Comparison of ENCODE assay signal across 9 cellular contexts in the genomic region with DNA sequence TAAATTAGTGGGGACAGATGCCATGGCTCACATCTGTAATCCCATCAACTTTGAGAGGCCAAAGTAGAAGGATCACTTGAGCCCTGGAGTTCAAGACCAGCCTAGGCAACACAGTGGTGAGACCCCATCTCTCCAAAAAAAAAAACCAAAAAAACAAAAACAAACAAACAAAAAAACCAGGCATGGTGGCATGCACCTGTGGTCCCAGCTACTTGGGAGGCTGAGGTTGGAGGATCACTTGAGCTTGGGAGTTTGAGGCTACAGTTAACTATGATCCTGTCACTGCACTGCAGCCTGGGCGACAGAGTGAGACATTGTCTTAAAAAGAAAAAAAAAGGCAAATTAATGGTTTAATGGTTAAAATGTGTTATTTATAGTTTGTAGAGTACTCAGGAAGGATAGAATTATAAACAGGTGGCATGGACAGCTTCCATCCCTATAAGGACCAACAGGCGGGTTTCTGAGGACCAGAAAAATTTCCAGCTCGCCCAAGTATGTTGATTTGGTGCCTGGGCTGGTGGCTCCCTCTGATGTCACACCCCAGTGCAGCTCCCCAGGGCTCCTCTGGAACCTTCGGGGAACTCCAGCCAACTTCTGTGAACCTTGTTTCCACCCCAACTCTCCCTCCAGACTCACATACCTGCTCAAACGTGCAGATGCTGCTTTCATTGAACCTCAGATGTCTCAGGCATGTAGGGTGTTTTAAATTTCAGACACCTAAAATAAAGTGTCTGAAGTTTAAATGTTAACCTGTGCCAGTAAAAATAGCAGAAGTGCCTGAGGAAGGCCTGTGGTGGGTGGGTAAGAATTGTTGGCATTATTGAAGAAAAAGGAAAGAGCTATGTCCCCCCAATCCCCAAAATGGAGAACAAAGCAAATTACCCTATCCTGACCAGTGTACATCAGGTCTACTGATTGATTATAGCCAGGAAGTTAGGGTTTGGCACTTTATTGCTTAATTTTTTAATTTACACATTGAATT.
DNase-seq lines count a peak whose midpoint lies in the region; ATAC-seq and TF ChIP-seq lines count a peak whose summit lies in the region.
"Had no signal": no experiment of that assay in that cellular context is flagged by ENCODE, and none has a peak within 500 bp of the region (broad histone marks: within the 10 kb centered on the region; RNA-seq: fewer than 3 reads in every experiment).

No MANE protein-coding gene starts in this region.

- TF ChIP-seq CTCF in GM06990 (IDR thresholded peaks at IDR 0.05; ENCODE audit: insufficient read depth, low read length, poor library complexity, severe bottlenecking) = peak; percentile 15

- ATAC-seq in GM19463 (IDR thresholded peaks at IDR 0.05; ENCODE audit: unreplicated experiment) (peak; percentile 39), HG03354 (IDR thresholded peaks at IDR 0.05; ENCODE audit: poor library complexity, severe bottlenecking, unreplicated experiment) (peak; percentile 41)

- no peaks in the 10 kb centered on the region for H3K36me3 ChIP-seq in GM06990 (ENCODE audit: control insufficient read depth, insufficient read depth, low read length)

- in situ Hi-C loops in G401 (cut with HindIII; ENCODE audit: low sequenced_read_pairs) = no loop called here

- H3K27me3 ChIP-seq in GM06990 (replicated peaks; ENCODE audit: control insufficient read depth, insufficient read depth, low read length) = no peaks in the 10 kb centered on the region

- H3K4me3 ChIP-seq in GM06990 (replicated peaks; ENCODE audit: low read depth, low read length) = peak overlapping the region; percentile 41

- DNase-seq in GM06990 (ENCODE audit: extremely low read depth, insufficient read length) (peak; percentile 64), islet precursor cell (peak; percentile 20), epidermal melanocyte (ENCODE audit: insufficient read length, low spot score) (no peak), NCI-H2196 treated with DMSO at 0.1 percent for 48 hours (lab: John Stamatoyannopoulos, UW; ENCODE audit: unreplicated experiment) (no peak), COR-L47 (lab: John Stamatoyannopoulos, UW) (no peak), G401 (ENCODE audit: low spot score) (no peak)
- DNase-seq: activated naive CD4-positive, alpha-beta T cell treated with anti-CD3 and anti-CD28 coated beads, Interleukin-2, amount 10 ng/mL, durations not matched to agents 7 days and 5 days had no signal

Comparison
In these comparisons a context has a peak if more than half of its experiments do, and no peak if none do; other contexts are left out.
1. DNase-seq: peak in GM06990 (single experiment) and islet precursor cell (single experiment); none in epidermal melanocyte (single experiment), NCI-H2196 treated with DMSO at 0.1 percent for 48 hours (single experiment), COR-L47 (single experiment) and G401 (single experiment).